ENCODE assay signal across 26 cellular contexts in the genomic region with DNA sequence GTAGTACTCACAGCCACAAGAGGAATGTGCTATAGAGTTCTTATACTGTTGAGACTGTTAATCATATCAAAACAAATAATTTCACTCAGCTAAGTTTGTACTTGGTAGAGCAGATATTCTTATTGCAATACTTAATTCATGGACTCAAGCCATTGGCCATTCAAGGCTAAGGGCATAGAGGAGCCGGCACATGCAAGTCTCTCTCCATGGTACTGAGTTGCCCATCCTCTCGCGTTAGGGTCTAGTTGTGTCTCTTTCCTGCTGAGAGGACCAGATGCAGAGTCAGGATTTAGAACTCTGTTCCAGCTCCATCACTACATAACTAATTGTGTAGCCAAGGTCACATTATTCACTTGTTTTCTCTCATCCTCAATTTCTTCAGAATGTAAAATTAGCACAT. TPM values are rescaled to one million over a fixed set of nuclear protein-coding genes. Genes with fewer than 3 reads are reported as not detected.
A peak's percentile ranks its signal among the peaks of the same experiment; 100 is the strongest.
DNase-seq lines count a peak whose midpoint lies in the region; ATAC-seq and TF ChIP-seq lines count a peak whose summit lies in the region.
"Had no signal": no experiment of that assay in that cellular context is flagged by ENCODE, and none has a peak within 500 bp of the region (broad histone marks: within the 10 kb centered on the region; RNA-seq: fewer than 3 reads in every experiment).

No MANE protein-coding gene starts in this region.

- no peak for ATAC-seq in GM19328 (IDR thresholded peaks at IDR 0.05; ENCODE audit: unreplicated experiment)
- ATAC-seq: heart left ventricle; naive thymus-derived CD4-positive, alpha-beta T cell; stimulated activated naive CD8-positive, alpha-beta T cell treated with anti-CD3 and anti-CD28 coated beads, Interleukin-15, amount 100 ng/mL, for 72 hours; upper lobe of right lung had no signal

- H3K9me2 ChIP-seq in GM23248 (ENCODE audit: insufficient read depth), result no peaks in the 10 kb centered on the region

- DNase-seq in GM23248 (peak; percentile 21), NAMALWA (ENCODE audit: low spot score) (peak; percentile 17), brain microvascular endothelial cell (peak; percentile 3), myocyte (ENCODE audit: low read depth) (peak; percentile 5), NCI-H82 (lab: John Stamatoyannopoulos, UW) (no peak), WERI-Rb-1 (no peak), SK-N-DZ (ENCODE audit: low spot score) (no peak)
- DNase-seq: activated CD4-positive, alpha-beta T cell treated with anti-CD3 and anti-CD28 coated beads, Interleukin-2, amount 50 U/mL, for 48 hours; activated gamma-delta T cell treated with Interleukin-2 at 50 U/mL for 16 hours; Calu3; cerebellar nuclear complex; effector CD8-positive, alpha-beta T cell; heart left ventricle; naive thymus-derived CD4-positive, alpha-beta T cell; NCI-H187; NCI-H345; RPMI8226; stimulated activated CD4-positive, alpha-beta T cell treated with anti-CD3 and anti-CD28 coated beads, Interleukin-2, amount 100 ng/mL, for 48 hours; stimulated activated naive CD8-positive, alpha-beta T cell treated with anti-CD3 and anti-CD28 coated beads, Interleukin-15, amount 100 ng/mL, for 72 hours; upper lobe of right lung had no signal

- H3K4me1 ChIP-seq in GM23248 (ENCODE audit: insufficient read depth), result no peaks in the 10 kb centered on the region
- H3K4me1 ChIP-seq: upper lobe of right lung had no signal

- no peaks in the 10 kb centered on the region for H3K9me3 ChIP-seq in GM23248 (ENCODE audit: low read depth)
- no peaks in the 10 kb centered on the region for H3K9me3 ChIP-seq in WERI-Rb-1 (ENCODE audit: severe bottlenecking)
- H3K9me3 ChIP-seq: upper lobe of right lung had no signal

- H2AFZ ChIP-seq in GM23248, result no peak overlapping the region
- H2AFZ ChIP-seq: parathyroid adenoma had no signal

- no peak overlapping the region for H3K4me2 ChIP-seq in GM23248 (ENCODE audit: unreplicated experiment)

- no peaks in the 10 kb centered on the region for H3K36me3 ChIP-seq in GM23248 (ENCODE audit: low read depth)
- H3K36me3 ChIP-seq in brain microvascular endothelial cell (replicated peaks), result no peaks in the 10 kb centered on the region
- no peaks in the 10 kb centered on the region for H3K36me3 ChIP-seq in WERI-Rb-1
- H3K36me3 ChIP-seq: heart left ventricle, upper lobe of right lung had no signal

- H3K27ac ChIP-seq in GM23248, result no peak overlapping the region
- H3K27ac ChIP-seq in brain microvascular endothelial cell, result no peak overlapping the region
- H3K27ac ChIP-seq in WERI-Rb-1, result no peak overlapping the region
- H3K27ac ChIP-seq: heart left ventricle, parathyroid adenoma, upper lobe of right lung had no signal

- H3K9ac ChIP-seq in GM23248, result no peak overlapping the region
- H3K9ac ChIP-seq: parathyroid adenoma had no signal

- in situ Hi-C loops in GM23248 (cut with MboI) (no loop called here), brain microvascular endothelial cell (cut with HindIII; ENCODE audit: low pct_ligation_motif_present, low sequenced_read_pairs) (no loop called here)

- H3K79me2 ChIP-seq in GM23248 (ENCODE audit: insufficient read depth), result no peaks in the 10 kb centered on the region
- H3K79me2 ChIP-seq: parathyroid adenoma had no signal

- H3F3A ChIP-seq in GM23248 (ENCODE audit: insufficient read depth), result no peaks in the 10 kb centered on the region

- WGBS in GM23248 (ENCODE audit: low coverage in 1 of 2, low lambda C conversion rate in 2 of 2, missing lambda C conversion rate in 2 of 2), 2 experiments, result 0 to 3% methylated on average over 3 of the region's 3 CpGs

- no peaks in the 10 kb centered on the region; the same call in 1 of the 2 replicates for H3K27me3 ChIP-seq in GM23248 (replicated peaks; ENCODE audit: insufficient read depth)
- H3K27me3 ChIP-seq in brain microvascular endothelial cell (replicated peaks), result no peaks in the 10 kb centered on the region
- H3K27me3 ChIP-seq in WERI-Rb-1 (ENCODE audit: insufficient read depth, low read depth, severe bottlenecking), result no peaks in the 10 kb centered on the region
- H3K27me3 ChIP-seq: upper lobe of right lung had no signal

- H3K4me3 ChIP-seq in GM23248, result no peak overlapping the region
- no peak overlapping the region for H3K4me3 ChIP-seq in brain microvascular endothelial cell (ENCODE audit: low read depth, low read length)
- no peak overlapping the region for H3K4me3 ChIP-seq in WERI-Rb-1 (ENCODE audit: low read depth, low read length)
- H3K4me3 ChIP-seq: heart left ventricle, upper lobe of right lung had no signal

- H4K20me1 ChIP-seq in GM23248 (ENCODE audit: insufficient read depth), result no peaks in the 10 kb centered on the region

- no peak for TF ChIP-seq CTCF in brain microvascular endothelial cell (IDR thresholded peaks at IDR 0.05; ENCODE audit: low read depth, low read length, missing control alignments)
- no peak for TF ChIP-seq CTCF in WERI-Rb-1 (IDR thresholded peaks at IDR 0.05; ENCODE audit: low read depth, low read length)

RNA-seq across cellular contexts. Expression of gene TUNAR, which starts 14.4 kb away (rescaled TPM):
- not detected in 2 replicates for total RNA-seq in GM23248 (2014; rRNA removed; shearing (Covaris generic))
- not detected in 2 replicates for polyA plus RNA-seq in GM23248 (2016; fragmentation: Nextera tagmentation; extraction: Ambion mirVana)
- total RNA-seq in myocyte, result not detected in 2 replicates
- polyA plus RNA-seq in myocyte (2012), result not detected
- polyA plus RNA-seq in SK-N-DZ (2014; cell fraction: cytosol; rRNA removed), result 0.36 and 0.56 TPM in 2 replicates
- 0.07 and 0.43 TPM in 2 replicates for polyA plus RNA-seq in SK-N-DZ (2014; cell fraction: nucleus; rRNA removed)
- total RNA-seq: Calu3; G401; H4; heart left ventricle; lung microvascular endothelial cell; naive thymus-derived CD4-positive, alpha-beta T cell; upper lobe of right lung had no signal
- polyA plus RNA-seq: BJ; heart left ventricle; naive thymus-derived CD4-positive, alpha-beta T cell had no signal

Comparison
In these comparisons a context has a peak if more than half of its experiments do, and no peak if none do; other contexts are left out.
1. DNase-seq: peak in GM23248 (single experiment), NAMALWA (single experiment), brain microvascular endothelial cell (single experiment) and myocyte (single experiment); none in NCI-H82 (single experiment), WERI-Rb-1 (single experiment) and SK-N-DZ (single experiment).